16 cellular contexts compared by ENCODE assay signal in genomic region chr4:38762560-38762959, GRCh38. TPM values are rescaled to one million over a fixed set of nuclear protein-coding genes. Genes with fewer than 3 reads are reported as not detected.
DNase-seq lines count a peak whose midpoint lies in the region; ATAC-seq, FAIRE-seq and TF ChIP-seq lines count a peak whose summit lies in the region.
"Had no signal": no experiment of that assay in that cellular context is flagged by ENCODE, and none has a peak within 500 bp of the region (broad histone marks: within the 10 kb centered on the region; RNA-seq: fewer than 3 reads in every experiment).

No MANE protein-coding gene starts in this region.

- no peaks in the 10 kb centered on the region for H3K9me3 Mint-ChIP-seq in stimulated activated effector memory CD8-positive, alpha-beta T cell treated with anti-CD3 and anti-CD28 coated beads, Interleukin-12 subunit alpha, Interleukin-12 subunit beta, amount 100 ng/mL, for 72 hours

- H3K9me1 ChIP-seq in K562 (ENCODE audit: control insufficient read depth, insufficient read depth, low read length), result no peaks in the 10 kb centered on the region

- H3K27ac ChIP-seq in K562 (ENCODE audit: extremely low read depth, low read depth, low read length) (no peak overlapping the region), upper lobe of left lung (peak overlapping the region in 2 of 4 donors; percentile 74 to 79)
- H3K27ac ChIP-seq: sigmoid colon, testis, VCaP had no signal

- ATAC-seq in GM19328 (IDR thresholded peaks at IDR 0.05; ENCODE audit: unreplicated experiment) (peak; percentile 38), HG02885 (IDR thresholded peaks at IDR 0.05; ENCODE audit: poor library complexity, unreplicated experiment) (peak; percentile 42), K562 (no peak), upper lobe of left lung (ENCODE audit: low FRiP score in 2 of 2) (no peak), HG03045 (IDR thresholded peaks at IDR 0.05; ENCODE audit: unreplicated experiment) (no peak)
- no peak for ATAC-seq in stimulated activated effector memory CD8-positive, alpha-beta T cell treated with anti-CD3 and anti-CD28 coated beads, Interleukin-12 subunit alpha, Interleukin-12 subunit beta, amount 100 ng/mL, for 72 hours

- no peak overlapping the region for H3K4me3 Mint-ChIP-seq in stimulated activated effector memory CD8-positive, alpha-beta T cell treated with anti-CD3 and anti-CD28 coated beads, Interleukin-12 subunit alpha, Interleukin-12 subunit beta, amount 100 ng/mL, for 72 hours

- no peak overlapping the region for H3K27ac Mint-ChIP-seq in stimulated activated effector memory CD8-positive, alpha-beta T cell treated with anti-CD3 and anti-CD28 coated beads, Interleukin-12 subunit alpha, Interleukin-12 subunit beta, amount 100 ng/mL, for 72 hours

- H3K4me2 ChIP-seq in K562 (ENCODE audit: insufficient read depth, low read length), result no peak overlapping the region

- no peak for TF ChIP-seq POLR2A in K562 (conservative IDR thresholded peaks at IDR 0.05)
- no peak for TF ChIP-seq POLR2A in upper lobe of left lung (IDR thresholded peaks at IDR 0.05)

- POLR2A ChIA-PET in K562 (lab: Yijun Ruan, JAX), result no interaction called here

- H3K79me2 ChIP-seq in K562 (ENCODE audit: control insufficient read depth, insufficient read depth, low read length), result no peaks in the 10 kb centered on the region

- TF ChIP-seq EP300 in K562 (IDR thresholded peaks at IDR 0.05; ENCODE audit: low read length) (no peak), upper lobe of left lung (IDR thresholded peaks at IDR 0.05) (no peak)

- no peak for TF ChIP-seq RAD21 in K562 (CRISPR knock-in tag; conservative IDR thresholded peaks at IDR 0.05 in 1 of 2, IDR thresholded peaks at IDR 0.05 in 1 of 2)

- FAIRE-seq in K562 (lab: Jason Lieb, UNC), result no peak

- intact Hi-C loops in K562 (cut with micrococcal nuclease), result no loop called here

- H2AFZ ChIP-seq in K562 (ENCODE audit: low read depth, low read length), result 0 out of 2 replicates have a peak overlapping the region, but pooled peaks have one; percentile 7

- CTCF ChIA-PET in K562 (lab: Yijun Ruan, JAX; ENCODE audit: low intra/inter-chr PET ratio), result interaction anchor here (0.6 kb wide), 1 partner anchor 581 kb away, joined by 3 read pairs; no protein-coding TSS in a partner anchor

- BruUV-seq in K562 (replicated peaks; lab: Mats Ljungman, UMichigan), result no TSS peak

- peak; percentile 39 for DNase-seq in GM13977 (ENCODE audit: low spot score)
- DNase-seq in K562 (ENCODE audit: extremely low read depth in 1 of 4, low spot score in 3 of 4), result no peak
- no peak for DNase-seq in stimulated activated effector memory CD8-positive, alpha-beta T cell treated with anti-CD3 and anti-CD28 coated beads, Interleukin-12 subunit alpha, Interleukin-12 subunit beta, amount 100 ng/mL, for 72 hours (ENCODE audit: low spot score in 2 of 2)
- DNase-seq in upper lobe of left lung, result no peak
- no peak for DNase-seq in NOMO-1 treated with dmso at 0.1 percent for 144 hours (lab: John Stamatoyannopoulos, UW; ENCODE audit: unreplicated experiment)
- DNase-seq: activated T-cell treated with anti-CD3 and anti-CD28 coated beads for 4 hours, aorta, NCI-H1694, SHP77 treated with DMSO at 0.1 percent for 48 hours, sigmoid colon, testis had no signal

- WGBS in K562 (ENCODE audit: insufficient coverage, low coverage, missing lambda C conversion rate), result 25% methylated on average over 14 of the region's 14 CpGs
- 81 to 82% methylated on average over 12 to 14 of the region's 14 CpGs for WGBS in upper lobe of left lung, 2 donors

- no peak overlapping the region for H3K9ac ChIP-seq in K562 (ENCODE audit: insufficient read depth in 1 of 2, low read depth in 2 of 2, low read length in 2 of 2)

- H3K36me3 Mint-ChIP-seq in stimulated activated effector memory CD8-positive, alpha-beta T cell treated with anti-CD3 and anti-CD28 coated beads, Interleukin-12 subunit alpha, Interleukin-12 subunit beta, amount 100 ng/mL, for 72 hours, result no peaks in the 10 kb centered on the region

- H3K4me1 ChIP-seq in K562 (replicated peaks in 1 of 2; ENCODE audit: control insufficient read depth in 2 of 2, insufficient read depth in 2 of 2, low read length in 2 of 2) (no peaks in the 10 kb centered on the region; a peak in 2 of 5 replicates), upper lobe of left lung (peaks cover 0 to 5% (median 2%) of the 10 kb centered on the region in 4 donors)

- peaks cover 6 to 33% of the 10 kb centered on the region in 2 experiments for H3K27me3 ChIP-seq in K562 (ENCODE audit: control insufficient read depth in 2 of 2, insufficient read depth in 2 of 2, low read length in 2 of 2)
- H3K27me3 ChIP-seq in upper lobe of left lung, result no peaks in the 10 kb centered on the region
- H3K27me3 ChIP-seq: sigmoid colon, testis had no signal

- no peaks in the 10 kb centered on the region for H4K20me1 ChIP-seq in K562 (replicated peaks; ENCODE audit: control insufficient read depth, insufficient read depth, low read length)

- H3K4me3 ChIP-seq in K562, result no peak overlapping the region
- no peak overlapping the region for H3K4me3 ChIP-seq in upper lobe of left lung
- H3K4me3 ChIP-seq: sigmoid colon, testis had no signal

- H3K36me3 ChIP-seq in K562 (ENCODE audit: control insufficient read depth, insufficient read depth, low read length) (no peaks in the 10 kb centered on the region), upper lobe of left lung (no peaks in the 10 kb centered on the region)
- H3K36me3 ChIP-seq: sigmoid colon had no signal

- no peaks in the 10 kb centered on the region for H3K4me1 Mint-ChIP-seq in stimulated activated effector memory CD8-positive, alpha-beta T cell treated with anti-CD3 and anti-CD28 coated beads, Interleukin-12 subunit alpha, Interleukin-12 subunit beta, amount 100 ng/mL, for 72 hours

- TF ChIP-seq CTCF in GM13977 (IDR thresholded peaks at IDR 0.05; ENCODE audit: extremely low read depth, insufficient read depth, missing control alignments), result no peak
- no peak for TF ChIP-seq CTCF in K562 (IDR thresholded peaks at IDR 0.05 in 2 of 3, conservative IDR thresholded peaks at IDR 0.05 in 1 of 3; ENCODE audit: insufficient read depth in 2 of 3, low read depth in 1 of 3, low read length in 3 of 3)
- no peak for TF ChIP-seq CTCF in upper lobe of left lung (IDR thresholded peaks at IDR 0.05)

- H3K9me3 ChIP-seq in K562 (replicated peaks; ENCODE audit: control insufficient read depth, insufficient read depth, low read depth, low read length) (no peaks in the 10 kb centered on the region), upper lobe of left lung (no peaks in the 10 kb centered on the region)
- H3K9me3 ChIP-seq: sigmoid colon, testis had no signal

- in situ Hi-C loops in GM13977 (cut with MboI; ENCODE audit: low pct_unique_long_range_greater_than_20kb, low sequenced_read_pairs, unreplicated experiment) (loop anchor here (10.0 kb wide), 1 partner anchor 92 kb away; the partner anchor contains the start of gene TLR6), K562 (cut with MboI) (loop anchor here (10.0 kb wide), 1 partner anchor 382 kb away; no protein-coding TSS in a partner anchor)

TF ChIP-seq in K562, 482 proteins besides CTCF, POLR2A, EP300 and RAD21 (continues in another document):
- no peak for TF ChIP-seq FOXA1 (IDR thresholded peaks at IDR 0.05; ENCODE audit: borderline replicate concordance)

RNA-seq across cellular contexts. Expression of gene TLR10, which starts 20.2 kb away (rescaled TPM):
- not detected in 2 replicates for total RNA-seq in K562 (2011; cell fraction: chromatin; rRNA removed; ENCODE audit: low replicate concordance)
- not detected in 2 replicates for total RNA-seq in K562 (2011; cell fraction: nucleolus; rRNA removed)
- not detected in 2 replicates for total RNA-seq in K562 (2011; cell fraction: nucleoplasm; rRNA removed)
- 0.05 TPM in 1 of 2 replicates, not detected in the other for total RNA-seq in K562 (2014; rRNA removed)
- total RNA-seq in K562 (2014; rRNA removed; fragmentation: Illumina TruSeq; extraction: Trizol), result not detected in 2 replicates
- total RNA-seq in K562 (2015; rRNA removed; fragmentation: Illumina TruSeq; extraction: Trizol), result not detected in 2 replicates
- not detected in 2 replicates for total RNA-seq in K562 (2021)
- not detected in 2 replicates for polyA plus RNA-seq in K562 (2011; rRNA removed)
- polyA plus RNA-seq in K562 (2011; cell fraction: cytosol; rRNA removed), result not detected in 2 replicates
- polyA plus RNA-seq in K562 (2011; cell fraction: nucleus; rRNA removed), result not detected in 2 replicates
- 0.17 TPM in 1 of 2 replicates, not detected in the other for polyA plus RNA-seq in K562 (2012)
- polyA plus RNA-seq in K562 (2014; fragmentation: Illumina TruSeq; extraction: Trizol), result not detected in 2 replicates
- not detected for polyA plus RNA-seq in K562 (2014; fragmentation: Nextera tagmentation; extraction: Ambion mirVana)
- polyA plus RNA-seq in K562 (2014; rRNA removed), result 0.03 TPM in 1 of 2 replicates, not detected in the other
- not detected in 2 replicates for polyA minus RNA-seq in K562 (2011; rRNA and poly(A)+ RNA removed)
- polyA minus RNA-seq in K562 (2011; cell fraction: cytosol; rRNA and poly(A)+ RNA removed), result not detected in 2 replicates
- polyA minus RNA-seq in K562 (2011; cell fraction: nucleus; rRNA and poly(A)+ RNA removed), result not detected in 2 replicates
- 1 to 10 TPM in 1 of 6 donors, under 1 TPM in 3, not detected in 2; 0.61 to 1.0 (median 0.81) TPM for total RNA-seq in upper lobe of left lung
- total RNA-seq: kidney epithelial cell had no signal
- polyA plus RNA-seq: aorta had no signal

RNA-seq across cellular contexts. Expression of gene TLR1, which starts 42.0 kb away (rescaled TPM):
- total RNA-seq in K562 (2011; cell fraction: chromatin; rRNA removed; ENCODE audit: low replicate concordance), result 0.49 and 0.74 TPM in 2 replicates
- 0.33 and 0.53 TPM in 2 replicates for total RNA-seq in K562 (2011; cell fraction: nucleolus; rRNA removed)
- total RNA-seq in K562 (2011; cell fraction: nucleoplasm; rRNA removed), result 0.69 and 0.73 TPM in 2 replicates
- total RNA-seq in K562 (2014; rRNA removed) (0.14 and 0.57 TPM in 2 replicates), K562 (2014; rRNA removed; fragmentation: Illumina TruSeq; extraction: Trizol) (0.33 and 0.38 TPM in 2 replicates), K562 (2015; rRNA removed; fragmentation: Illumina TruSeq; extraction: Trizol) (0.41 and 0.47 TPM in 2 replicates), K562 (2021) (0.25 and 0.29 TPM in 2 replicates), upper lobe of left lung (10 to 100 TPM; 16.4 to 41.9 (median 24.8) TPM)
- polyA plus RNA-seq in K562 (2011; rRNA removed) (0.14 and 0.22 TPM in 2 replicates), K562 (2014; fragmentation: Illumina TruSeq; extraction: Trizol) (0.24 and 0.33 TPM in 2 replicates), K562 (2014; fragmentation: Nextera tagmentation; extraction: Ambion mirVana) (under 1 TPM; 0.22 to 0.49 TPM), K562 (2014; rRNA removed) (0.03 and 0.11 TPM in 2 replicates)
- polyA plus RNA-seq in K562 (2011; cell fraction: cytosol; rRNA removed), result 0.03 and 0.07 TPM in 2 replicates
- 0.29 and 0.57 TPM in 2 replicates for polyA plus RNA-seq in K562 (2011; cell fraction: nucleus; rRNA removed)
- polyA plus RNA-seq in K562 (2012), result 0.25 and 0.91 TPM in 2 replicates
- 0.39 and 0.46 TPM in 2 replicates for polyA minus RNA-seq in K562 (2011; rRNA and poly(A)+ RNA removed)
- not detected in 2 replicates for polyA minus RNA-seq in K562 (2011; cell fraction: cytosol; rRNA and poly(A)+ RNA removed)
- polyA minus RNA-seq in K562 (2011; cell fraction: nucleus; rRNA and poly(A)+ RNA removed), result 0.40 TPM in 1 of 2 replicates, not detected in the other

Comparison
In these comparisons a context has a peak if more than half of its experiments do, and no peak if none do; other contexts are left out.
1. ATAC-seq: peak in GM19328 (single experiment) and HG02885 (single experiment); none in K562 (single experiment), stimulated activated effector memory CD8-positive, alpha-beta T cell treated with anti-CD3 and anti-CD28 coated beads, Interleukin-12 subunit alpha, Interleukin-12 subunit beta, amount 100 ng/mL, for 72 hours (single experiment), upper lobe of left lung (0 of 2) and HG03045 (single experiment).
2. RNA of gene TLR1, which starts 42.0 kb away (total RNA-seq): 16.4 to 41.9 TPM in upper lobe of left lung; 0.14 to 0.74 TPM in K562; every median in the first group is over 10 times any median in the second.